1 cellular context compared by ENCODE assay signal in the genomic region with DNA sequence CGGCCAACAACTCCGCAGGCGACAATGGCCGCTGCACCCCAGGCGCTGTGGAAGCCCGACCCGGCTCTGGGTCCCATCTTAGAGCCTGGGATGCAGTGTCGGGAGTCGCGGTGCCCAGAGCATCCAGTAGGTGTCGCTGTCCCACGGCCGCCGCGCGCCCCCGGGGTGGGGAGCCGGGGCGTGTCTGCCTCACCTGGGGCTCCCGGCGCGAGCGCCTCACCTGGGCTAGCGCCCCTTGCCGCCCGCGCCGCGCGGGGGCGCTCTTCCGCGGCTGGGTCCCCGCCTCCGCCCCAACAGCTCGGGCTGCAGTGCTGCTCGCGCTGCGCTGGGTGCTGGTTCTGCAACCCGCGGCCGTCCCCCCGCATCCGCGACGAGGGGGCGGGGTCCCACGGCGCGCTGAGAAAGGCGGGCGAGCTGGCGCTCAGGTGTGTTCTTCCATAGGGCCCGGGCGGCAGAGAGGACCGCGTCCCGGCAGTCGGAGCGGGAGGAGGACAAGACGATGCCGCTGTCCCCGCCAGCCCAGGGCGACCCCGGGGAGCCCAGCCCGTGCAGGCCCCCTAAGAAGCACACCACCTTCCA.
A peak's percentile ranks its signal among the peaks of the same experiment; 100 is the strongest.
TF ChIP-seq lines count a peak whose summit lies in the region.

A gene with protein sequence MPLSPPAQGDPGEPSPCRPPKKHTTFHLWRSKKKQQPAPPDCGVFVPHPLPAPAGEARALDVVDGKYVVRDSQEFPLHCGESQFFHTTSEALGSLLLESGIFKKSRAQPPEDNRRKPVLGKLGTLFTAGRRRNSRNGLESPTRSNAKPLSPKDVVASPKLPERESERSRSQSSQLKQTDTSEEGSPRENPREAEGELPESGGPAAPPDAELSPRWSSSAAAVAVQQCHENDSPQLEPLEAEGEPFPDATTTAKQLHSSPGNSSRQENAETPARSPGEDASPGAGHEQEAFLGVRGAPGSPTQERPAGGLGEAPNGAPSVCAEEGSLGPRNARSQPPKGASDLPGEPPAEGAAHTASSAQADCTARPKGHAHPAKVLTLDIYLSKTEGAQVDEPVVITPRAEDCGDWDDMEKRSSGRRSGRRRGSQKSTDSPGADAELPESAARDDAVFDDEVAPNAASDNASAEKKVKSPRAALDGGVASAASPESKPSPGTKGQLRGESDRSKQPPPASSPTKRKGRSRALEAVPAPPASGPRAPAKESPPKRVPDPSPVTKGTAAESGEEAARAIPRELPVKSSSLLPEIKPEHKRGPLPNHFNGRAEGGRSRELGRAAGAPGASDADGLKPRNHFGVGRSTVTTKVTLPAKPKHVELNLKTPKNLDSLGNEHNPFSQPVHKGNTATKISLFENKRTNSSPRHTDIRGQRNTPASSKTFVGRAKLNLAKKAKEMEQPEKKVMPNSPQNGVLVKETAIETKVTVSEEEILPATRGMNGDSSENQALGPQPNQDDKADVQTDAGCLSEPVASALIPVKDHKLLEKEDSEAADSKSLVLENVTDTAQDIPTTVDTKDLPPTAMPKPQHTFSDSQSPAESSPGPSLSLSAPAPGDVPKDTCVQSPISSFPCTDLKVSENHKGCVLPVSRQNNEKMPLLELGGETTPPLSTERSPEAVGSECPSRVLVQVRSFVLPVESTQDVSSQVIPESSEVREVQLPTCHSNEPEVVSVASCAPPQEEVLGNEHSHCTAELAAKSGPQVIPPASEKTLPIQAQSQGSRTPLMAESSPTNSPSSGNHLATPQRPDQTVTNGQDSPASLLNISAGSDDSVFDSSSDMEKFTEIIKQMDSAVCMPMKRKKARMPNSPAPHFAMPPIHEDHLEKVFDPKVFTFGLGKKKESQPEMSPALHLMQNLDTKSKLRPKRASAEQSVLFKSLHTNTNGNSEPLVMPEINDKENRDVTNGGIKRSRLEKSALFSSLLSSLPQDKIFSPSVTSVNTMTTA (N-terminal part only) (plus strand): TSS at position 308 of the 579 bp plus-strand sequence. CDS start 192 bp downstream, at position 500.

TF ChIP-seq in HepG2, 621 proteins besides CTCF, POLR2A, EP300 and RAD21 (continued from another document and continues in another):
- TF ChIP-seq ZBTB37 (CRISPR knock-in tag; IDR thresholded peaks at IDR 0.05) = no peak
- TF ChIP-seq TRIM22 (IDR thresholded peaks at IDR 0.05) = no peak
- no peak for TF ChIP-seq PLRG1 (conservative IDR thresholded peaks at IDR 0.05)
- TF ChIP-seq ZNF33A (CRISPR knock-in tag; IDR thresholded peaks at IDR 0.05; ENCODE audit: borderline replicate concordance) = no peak
- TF ChIP-seq ZNF605 (CRISPR knock-in tag; IDR thresholded peaks at IDR 0.05) = no peak
- TF ChIP-seq HNRNPUL1 (IDR thresholded peaks at IDR 0.05; ENCODE audit: low read depth, low read length) = no peak
- TF ChIP-seq ZNF713 (CRISPR knock-in tag; IDR thresholded peaks at IDR 0.05) = no peak
- no peak for TF ChIP-seq TRAFD1 (CRISPR knock-in tag; IDR thresholded peaks at IDR 0.05; ENCODE audit: borderline replicate concordance)
- no peak for TF ChIP-seq PHB2 (IDR thresholded peaks at IDR 0.05; ENCODE audit: partially characterized antibody)
- TF ChIP-seq MATR3 (CRISPR knock-in tag; IDR thresholded peaks at IDR 0.05) = no peak
- TF ChIP-seq RNF219 (CRISPR knock-in tag; IDR thresholded peaks at IDR 0.05) = no peak
- TF ChIP-seq GLMP (CRISPR knock-in tag; IDR thresholded peaks at IDR 0.05; ENCODE audit: borderline replicate concordance) = no peak
- TF ChIP-seq KDM5A (IDR thresholded peaks at IDR 0.05; ENCODE audit: borderline replicate concordance, low read length) = no peak
- TF ChIP-seq MIER3 (CRISPR knock-in tag; IDR thresholded peaks at IDR 0.05; ENCODE audit: borderline replicate concordance) = no peak
- TF ChIP-seq KLF9 (CRISPR knock-in tag; IDR thresholded peaks at IDR 0.05; ENCODE audit: low read depth) = no peak
- TF ChIP-seq FOXO1 (CRISPR knock-in tag; IDR thresholded peaks at IDR 0.05) = no peak
- no peak for TF ChIP-seq ATF7 (IDR thresholded peaks at IDR 0.05)
- no peak for TF ChIP-seq ATF7 (CRISPR knock-in tag; IDR thresholded peaks at IDR 0.05)
- TF ChIP-seq, protein P1, sequence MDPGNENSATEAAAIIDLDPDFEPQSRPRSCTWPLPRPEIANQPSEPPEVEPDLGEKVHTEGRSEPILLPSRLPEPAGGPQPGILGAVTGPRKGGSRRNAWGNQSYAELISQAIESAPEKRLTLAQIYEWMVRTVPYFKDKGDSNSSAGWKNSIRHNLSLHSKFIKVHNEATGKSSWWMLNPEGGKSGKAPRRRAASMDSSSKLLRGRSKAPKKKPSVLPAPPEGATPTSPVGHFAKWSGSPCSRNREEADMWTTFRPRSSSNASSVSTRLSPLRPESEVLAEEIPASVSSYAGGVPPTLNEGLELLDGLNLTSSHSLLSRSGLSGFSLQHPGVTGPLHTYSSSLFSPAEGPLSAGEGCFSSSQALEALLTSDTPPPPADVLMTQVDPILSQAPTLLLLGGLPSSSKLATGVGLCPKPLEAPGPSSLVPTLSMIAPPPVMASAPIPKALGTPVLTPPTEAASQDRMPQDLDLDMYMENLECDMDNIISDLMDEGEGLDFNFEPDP (CRISPR knock-in tag; conservative IDR thresholded peaks at IDR 0.05) = no peak
- no peak for TF ChIP-seq ZNF235 (CRISPR knock-in tag; IDR thresholded peaks at IDR 0.05; ENCODE audit: borderline replicate concordance)
- no peak for TF ChIP-seq CREB1 (IDR thresholded peaks at IDR 0.05)
- TF ChIP-seq CREB1 (CRISPR knock-in tag; IDR thresholded peaks at IDR 0.05) = no peak
- no peak for TF ChIP-seq ZNF484 (CRISPR knock-in tag; IDR thresholded peaks at IDR 0.05; ENCODE audit: borderline replicate concordance, low read depth)
- no peak for TF ChIP-seq HMGA1 (CRISPR knock-in tag; conservative IDR thresholded peaks at IDR 0.05)
- no peak for TF ChIP-seq ZNF7 (CRISPR knock-in tag; IDR thresholded peaks at IDR 0.05)
- no peak for TF ChIP-seq BRCA1 (CRISPR knock-in tag; IDR thresholded peaks at IDR 0.05)
- no peak for TF ChIP-seq RBAK (CRISPR knock-in tag; IDR thresholded peaks at IDR 0.05)
- TF ChIP-seq ZNF768 (CRISPR knock-in tag; IDR thresholded peaks at IDR 0.05) = 0 out of 2 replicates have a peak, but pooled peaks have one; percentile 5
- TF ChIP-seq KAT2B (IDR thresholded peaks at IDR 0.05; ENCODE audit: borderline replicate concordance, low read depth, low read length) = no peak
- no peak for TF ChIP-seq BRD4 (CRISPR knock-in tag; IDR thresholded peaks at IDR 0.05)
- TF ChIP-seq NFE2L1 (CRISPR knock-in tag; IDR thresholded peaks at IDR 0.05; ENCODE audit: borderline replicate concordance) = no peak
- TF ChIP-seq PRDM4 (CRISPR knock-in tag; IDR thresholded peaks at IDR 0.05; ENCODE audit: borderline replicate concordance) = no peak
- 0 out of 2 replicates have a peak, but pooled peaks have one; percentile 18 for TF ChIP-seq GABPB1 (CRISPR knock-in tag; IDR thresholded peaks at IDR 0.05)
- TF ChIP-seq HOXA9 (CRISPR knock-in tag; IDR thresholded peaks at IDR 0.05; ENCODE audit: borderline replicate concordance) = no peak
- TF ChIP-seq KDM3A (CRISPR knock-in tag; IDR thresholded peaks at IDR 0.05; ENCODE audit: low read depth) = no peak
- no peak for TF ChIP-seq HNRNPK (IDR thresholded peaks at IDR 0.05; ENCODE audit: low read depth, low read length, poor library complexity, severe bottlenecking)
- TF ChIP-seq, protein P2, sequence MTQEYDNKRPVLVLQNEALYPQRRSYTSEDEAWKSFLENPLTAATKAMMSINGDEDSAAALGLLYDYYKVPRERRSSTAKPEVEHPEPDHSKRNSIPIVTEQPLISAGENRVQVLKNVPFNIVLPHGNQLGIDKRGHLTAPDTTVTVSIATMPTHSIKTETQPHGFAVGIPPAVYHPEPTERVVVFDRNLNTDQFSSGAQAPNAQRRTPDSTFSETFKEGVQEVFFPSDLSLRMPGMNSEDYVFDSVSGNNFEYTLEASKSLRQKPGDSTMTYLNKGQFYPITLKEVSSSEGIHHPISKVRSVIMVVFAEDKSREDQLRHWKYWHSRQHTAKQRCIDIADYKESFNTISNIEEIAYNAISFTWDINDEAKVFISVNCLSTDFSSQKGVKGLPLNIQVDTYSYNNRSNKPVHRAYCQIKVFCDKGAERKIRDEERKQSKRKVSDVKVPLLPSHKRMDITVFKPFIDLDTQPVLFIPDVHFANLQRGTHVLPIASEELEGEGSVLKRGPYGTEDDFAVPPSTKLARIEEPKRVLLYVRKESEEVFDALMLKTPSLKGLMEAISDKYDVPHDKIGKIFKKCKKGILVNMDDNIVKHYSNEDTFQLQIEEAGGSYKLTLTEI (CRISPR knock-in tag; conservative IDR thresholded peaks at IDR 0.05) = no peak
- no peak for TF ChIP-seq ZNF496 (CRISPR knock-in tag; IDR thresholded peaks at IDR 0.05; ENCODE audit: insufficient replicate concordance)
- peak; percentile 98 for TF ChIP-seq ZEB1 (IDR thresholded peaks at IDR 0.05; ENCODE audit: insufficient replicate concordance, low read depth)
- TF ChIP-seq ZNF383 (CRISPR knock-in tag; IDR thresholded peaks at IDR 0.05; ENCODE audit: borderline replicate concordance) = no peak
- TF ChIP-seq CCAR2 (optimal IDR thresholded peaks at IDR 0.05; ENCODE audit: low read depth, low read length) = no peak
- TF ChIP-seq RBFOX2 (IDR thresholded peaks at IDR 0.05; ENCODE audit: low read depth, low read length) = no peak
- TF ChIP-seq TEAD3 (CRISPR knock-in tag; optimal IDR thresholded peaks at IDR 0.05; ENCODE audit: borderline replicate concordance) = no peak
- TF ChIP-seq TSC22D2 (CRISPR knock-in tag; IDR thresholded peaks at IDR 0.05; ENCODE audit: borderline replicate concordance) = no peak
- no peak for TF ChIP-seq ZNF20 (CRISPR knock-in tag; IDR thresholded peaks at IDR 0.05)
